8 cellular contexts compared by ENCODE assay signal in genomic region chr1:103525607-103526507, GRCh38. TPM values are rescaled to one million over a fixed set of nuclear protein-coding genes. Genes with fewer than 3 reads are reported as not detected.
DNase-seq lines count a peak whose midpoint lies in the region; ATAC-seq and TF ChIP-seq lines count a peak whose summit lies in the region.

Gene RNPC3 (plus strand): TSS chr1:103525699. CDS start chr1:103526071, 372 bp downstream.

- peaks cover 2% of the 10 kb centered on the region for H3K9me3 Mint-ChIP-seq in activated CD4-positive, alpha-beta T cell treated with anti-CD3 and anti-CD28 coated beads, Interleukin-2, amount 10 ng/mL, durations not matched to agents 7 days and 5 days

- H3K4me3 Mint-ChIP-seq in activated CD4-positive, alpha-beta T cell treated with anti-CD3 and anti-CD28 coated beads, Interleukin-2, amount 10 ng/mL, durations not matched to agents 7 days and 5 days = peak within 1 kb of the TSS; percentile 98

- H3K27ac Mint-ChIP-seq in activated CD4-positive, alpha-beta T cell treated with anti-CD3 and anti-CD28 coated beads, Interleukin-2, amount 10 ng/mL, durations not matched to agents 7 days and 5 days = peak within 1 kb of the TSS; percentile 99

- H3K4me3 ChIP-seq in BJ (ENCODE audit: low read depth, low read length) = peak within 1 kb of the TSS; percentile 83

- no peaks in the 10 kb centered on the region for H3K27me3 ChIP-seq in BJ (ENCODE audit: control insufficient read depth, insufficient read depth, low read length)

- peaks cover 48% of the 10 kb centered on the region for H3K4me1 Mint-ChIP-seq in activated CD4-positive, alpha-beta T cell treated with anti-CD3 and anti-CD28 coated beads, Interleukin-2, amount 10 ng/mL, durations not matched to agents 7 days and 5 days

- 0 out of 2 replicates have a peak, but pooled peaks have one; percentile 5 for TF ChIP-seq CTCF in BJ (IDR thresholded peaks at IDR 0.05; ENCODE audit: insufficient read depth, low read depth, low read length)

- ATAC-seq in GM19324 (IDR thresholded peaks at IDR 0.05; ENCODE audit: low FRiP score, unreplicated experiment) = peak; percentile 84
- peak; percentile 54 for ATAC-seq in HG03469 (IDR thresholded peaks at IDR 0.05; ENCODE audit: unreplicated experiment)
- ATAC-seq in left lobe of liver = peak; percentile 92

- H3K36me3 Mint-ChIP-seq in activated CD4-positive, alpha-beta T cell treated with anti-CD3 and anti-CD28 coated beads, Interleukin-2, amount 10 ng/mL, durations not matched to agents 7 days and 5 days (ENCODE audit: low read depth) = peaks cover 25% of the 10 kb centered on the region

- H3K27me3 Mint-ChIP-seq in activated CD4-positive, alpha-beta T cell treated with anti-CD3 and anti-CD28 coated beads, Interleukin-2, amount 10 ng/mL, durations not matched to agents 7 days and 5 days = peaks cover 7% of the 10 kb centered on the region

- DNase-seq in BJ (ENCODE audit: low read depth) = peak; percentile 67
- peak; percentile 86 for DNase-seq in NCI-H526 treated with DMSO at 0.1 percent for 48 hours (lab: John Stamatoyannopoulos, UW)
- peak; percentile 89 for DNase-seq in activated CD4-positive, alpha-beta T cell treated with anti-CD3 and anti-CD28 coated beads, Interleukin-2, amount 10 ng/mL, durations not matched to agents 7 days and 5 days
- peak; percentile 92 for DNase-seq in dedifferentiated amniotic fluid mesenchymal stem cell (ENCODE audit: extremely low spot score)
- peak; percentile 90 for DNase-seq in left lobe of liver (ENCODE audit: low spot score)
- DNase-seq in stimulated activated CD4-positive, alpha-beta T cell treated with anti-CD3 and anti-CD28 coated beads, Interleukin-2, amount 100 ng/mL, for 4 hours (ENCODE audit: low read depth) = peak; percentile 77

- CTCF ChIA-PET in BJ (lab: Yijun Ruan, JAX) = interaction anchor here (1.0 to 2.5 kb wide), 3 partner anchors 10 to 420 kb away, joined by 4 to 13 read pairs (median 5); no protein-coding TSS in a partner anchor
- CTCF ChIA-PET in activated CD4-positive, alpha-beta T cell treated with anti-CD3 and anti-CD28 coated beads, Interleukin-2, amount 10 ng/mL, durations not matched to agents 7 days and 5 days (lab: Charles Lee) = no interaction called here

- POLR2A ChIA-PET in BJ (lab: Charles Lee) = no interaction called here
- POLR2A ChIA-PET in activated CD4-positive, alpha-beta T cell treated with anti-CD3 and anti-CD28 coated beads, Interleukin-2, amount 10 ng/mL, durations not matched to agents 7 days and 5 days (lab: Charles Lee) = interaction anchor here (0.6 kb wide), 2 partner anchors 28 to 77 kb away, joined by 3 read pairs; no protein-coding TSS in a partner anchor

- H3K36me3 ChIP-seq in BJ (ENCODE audit: control insufficient read depth, insufficient read depth, low read length) = peaks cover 1% of the 10 kb centered on the region; the same call in 1 of the 2 replicates

RNA-seq across cellular contexts. Expression of gene RNPC3, which starts in this region (rescaled TPM):
- 13.3 and 15.2 TPM in 2 replicates for polyA plus RNA-seq in BJ (2011; rRNA removed)
- 7.3 and 8.3 TPM in 2 replicates for polyA minus RNA-seq in BJ (2011; rRNA and poly(A)+ RNA removed)
- 10 to 100 TPM; 28.3 to 38.5 TPM for total RNA-seq in activated CD4-positive, alpha-beta T cell treated with anti-CD3 and anti-CD28 coated beads, Interleukin-2, amount 10 ng/mL, durations not matched to agents 7 days and 5 days
- 12.7 TPM for total RNA-seq in left lobe of liver

Comparison
In these comparisons a context has a peak if more than half of its experiments do, and no peak if none do; other contexts are left out.
1. Peak in every context shown above with its lines: DNase-seq, ATAC-seq and H3K4me3 ChIP-seq.